8 cellular contexts compared by ENCODE assay signal in the genomic region with DNA sequence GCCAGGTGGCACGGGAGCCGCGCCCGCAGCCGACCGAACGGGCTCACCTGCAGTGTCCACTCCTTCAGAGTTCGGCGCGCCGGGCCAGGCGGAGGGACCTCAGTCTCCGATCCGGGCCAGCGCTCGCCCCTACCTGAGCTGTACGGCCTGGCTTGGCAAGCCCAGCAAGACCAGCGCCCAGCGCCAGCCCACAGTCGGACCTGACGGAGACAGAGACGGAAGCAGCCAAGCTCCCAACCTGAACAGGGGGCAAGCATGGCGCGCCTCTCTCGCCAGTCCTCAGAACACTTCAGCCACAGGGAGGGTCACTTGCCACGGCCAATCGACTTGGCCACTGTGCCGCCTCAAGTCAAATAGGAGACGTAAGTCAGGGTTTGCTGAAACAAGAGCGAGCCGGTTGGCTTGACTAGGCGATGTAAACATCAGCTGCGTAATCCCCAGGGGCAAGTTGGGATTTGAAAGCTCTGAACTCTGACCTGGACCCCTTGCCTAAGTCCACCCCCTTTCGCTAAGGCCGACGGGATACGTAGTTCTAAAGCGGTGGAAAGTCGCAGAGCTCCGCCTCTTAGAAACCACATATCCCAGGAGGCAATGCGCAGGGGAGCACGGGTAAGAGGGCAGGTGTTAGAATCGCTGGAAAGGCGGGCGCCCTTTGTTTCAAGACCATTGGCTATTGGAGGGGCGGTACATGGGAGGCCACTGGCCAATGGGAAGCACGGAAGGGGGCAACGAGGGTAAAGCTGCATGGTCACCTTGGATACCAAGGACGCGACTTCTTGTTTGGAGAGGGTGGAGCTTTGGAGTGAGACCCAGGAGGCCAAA. TPM values are rescaled to one million over a fixed set of nuclear protein-coding genes. Genes with fewer than 3 reads are reported as not detected.
DNase-seq lines count a peak whose midpoint lies in the region; ATAC-seq and TF ChIP-seq lines count a peak whose summit lies in the region.
"Not testable (repeated sequence)": the region's sequence is repeated elsewhere in the genome, so short reads cannot be mapped to it uniquely, and the experiment has no call there.

A gene with protein sequence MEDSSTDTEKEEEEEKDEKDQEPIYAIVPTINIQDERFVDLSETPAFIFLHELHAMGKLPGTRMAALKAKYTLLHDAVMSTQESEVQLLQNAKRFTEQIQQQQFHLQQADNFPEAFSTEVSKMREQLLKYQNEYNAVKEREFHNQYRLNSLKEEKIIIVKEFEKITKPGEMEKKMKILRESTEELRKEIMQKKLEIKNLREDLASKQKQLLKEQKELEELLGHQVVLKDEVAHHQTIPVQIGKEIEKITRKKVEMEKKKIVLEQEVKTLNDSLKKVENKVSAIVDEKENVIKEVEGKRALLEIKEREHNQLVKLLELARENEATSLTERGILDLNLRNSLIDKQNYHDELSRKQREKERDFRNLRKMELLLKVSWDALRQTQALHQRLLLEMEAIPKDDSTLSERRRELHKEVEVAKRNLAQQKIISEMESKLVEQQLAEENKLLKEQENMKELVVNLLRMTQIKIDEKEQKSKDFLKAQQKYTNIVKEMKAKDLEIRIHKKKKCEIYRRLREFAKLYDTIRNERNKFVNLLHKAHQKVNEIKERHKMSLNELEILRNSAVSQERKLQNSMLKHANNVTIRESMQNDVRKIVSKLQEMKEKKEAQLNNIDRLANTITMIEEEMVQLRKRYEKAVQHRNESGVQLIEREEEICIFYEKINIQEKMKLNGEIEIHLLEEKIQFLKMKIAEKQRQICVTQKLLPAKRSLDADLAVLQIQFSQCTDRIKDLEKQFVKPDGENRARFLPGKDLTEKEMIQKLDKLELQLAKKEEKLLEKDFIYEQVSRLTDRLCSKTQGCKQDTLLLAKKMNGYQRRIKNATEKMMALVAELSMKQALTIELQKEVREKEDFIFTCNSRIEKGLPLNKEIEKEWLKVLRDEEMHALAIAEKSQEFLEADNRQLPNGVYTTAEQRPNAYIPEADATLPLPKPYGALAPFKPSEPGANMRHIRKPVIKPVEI (plus strand): TSS at position 756 of the 822 bp plus-strand sequence. CDS start 45,054 bp downstream, outside the sequence.

- not testable (repeated sequence) for H3K36me3 Mint-ChIP-seq in activated T-helper 17 cell treated with anti-CD3 and anti-CD28 coated beads, Interleukin-2, amount 50 U/mL, for 72 hours (ENCODE audit: low read depth); naive thymus-derived CD4-positive, alpha-beta T cell; stimulated activated effector memory CD8-positive, alpha-beta T cell treated with anti-CD3 and anti-CD28 coated beads, Interleukin-12 subunit alpha, Interleukin-12 subunit beta, amount 100 ng/mL, for 72 hours

- ATAC-seq in activated T-helper 17 cell treated with anti-CD3 and anti-CD28 coated beads, Interleukin-2, amount 50 U/mL, for 72 hours (replicated peaks): peak; percentile 99
- peak; percentile 99 for ATAC-seq in naive thymus-derived CD4-positive, alpha-beta T cell
- ATAC-seq in stimulated activated effector memory CD8-positive, alpha-beta T cell treated with anti-CD3 and anti-CD28 coated beads, Interleukin-12 subunit alpha, Interleukin-12 subunit beta, amount 100 ng/mL, for 72 hours: peak; percentile 99

- H3K9me3 ChIP-seq in naive thymus-derived CD4-positive, alpha-beta T cell (ENCODE audit: control insufficient read depth in 2 of 3, low read length in 3 of 3): not testable (repeated sequence)

- not testable (repeated sequence) for H3K4me1 ChIP-seq in naive thymus-derived CD4-positive, alpha-beta T cell (ENCODE audit: control insufficient read depth in 2 of 2, insufficient read depth in 2 of 2, low read length in 2 of 2)

- H3K27ac Mint-ChIP-seq in activated T-helper 17 cell treated with anti-CD3 and anti-CD28 coated beads, Interleukin-2, amount 50 U/mL, for 72 hours: peak within 1 kb of the TSS; percentile 88
- peak within 1 kb of the TSS; percentile 25 to 95 (median 77) for H3K27ac Mint-ChIP-seq in naive thymus-derived CD4-positive, alpha-beta T cell
- H3K27ac Mint-ChIP-seq in stimulated activated effector memory CD8-positive, alpha-beta T cell treated with anti-CD3 and anti-CD28 coated beads, Interleukin-12 subunit alpha, Interleukin-12 subunit beta, amount 100 ng/mL, for 72 hours: peak within 1 kb of the TSS; percentile 52

- DNase-seq in Daoy (ENCODE audit: low read depth) (peak; percentile 98), H7 (peak; percentile 79), LoVo (ENCODE audit: low spot score) (peak; percentile 100), RPMI8226 (peak; percentile 99), fibroblast of mammary gland (ENCODE audit: low read depth) (peak; percentile 96)
- peak; percentile 70 to 98 (median 95) for DNase-seq in naive thymus-derived CD4-positive, alpha-beta T cell
- DNase-seq in stimulated activated effector memory CD8-positive, alpha-beta T cell treated with anti-CD3 and anti-CD28 coated beads, Interleukin-12 subunit alpha, Interleukin-12 subunit beta, amount 100 ng/mL, for 72 hours (ENCODE audit: low spot score in 2 of 2): peak; percentile 68 to 96

- CTCF ChIA-PET in naive thymus-derived CD4-positive, alpha-beta T cell (lab: Charles Lee): interaction anchor here (0.9 to 1.3 kb wide), 2 partner anchors 125 to 210 kb away, joined by 7 to 12 read pairs; no protein-coding TSS in a partner anchor

- H3K27ac ChIP-seq in naive thymus-derived CD4-positive, alpha-beta T cell (ENCODE audit: low read depth, low read length): peak within 1 kb of the TSS; percentile 78

- TF ChIP-seq CTCF in fibroblast of mammary gland (conservative IDR thresholded peaks at IDR 0.05; ENCODE audit: control insufficient read depth, insufficient read depth, low read depth, low read length): not testable (repeated sequence)

- not testable (repeated sequence) for H3K4me1 Mint-ChIP-seq in activated T-helper 17 cell treated with anti-CD3 and anti-CD28 coated beads, Interleukin-2, amount 50 U/mL, for 72 hours; stimulated activated effector memory CD8-positive, alpha-beta T cell treated with anti-CD3 and anti-CD28 coated beads, Interleukin-12 subunit alpha, Interleukin-12 subunit beta, amount 100 ng/mL, for 72 hours
- H3K4me1 Mint-ChIP-seq in naive thymus-derived CD4-positive, alpha-beta T cell: peaks cover 7 to 22% (median 16%) of the 10 kb centered on the region in 7 donors

- H3K9me3 Mint-ChIP-seq in activated T-helper 17 cell treated with anti-CD3 and anti-CD28 coated beads, Interleukin-2, amount 50 U/mL, for 72 hours; naive thymus-derived CD4-positive, alpha-beta T cell; stimulated activated effector memory CD8-positive, alpha-beta T cell treated with anti-CD3 and anti-CD28 coated beads, Interleukin-12 subunit alpha, Interleukin-12 subunit beta, amount 100 ng/mL, for 72 hours: not testable (repeated sequence)

- H3K27me3 ChIP-seq in H7 (ENCODE audit: control insufficient read depth, insufficient read depth, low read length); naive thymus-derived CD4-positive, alpha-beta T cell (ENCODE audit: control insufficient read depth in 2 of 2, insufficient read depth in 2 of 2, low read length in 2 of 2): not testable (repeated sequence)

- not testable (repeated sequence) for H3K27me3 Mint-ChIP-seq in activated T-helper 17 cell treated with anti-CD3 and anti-CD28 coated beads, Interleukin-2, amount 50 U/mL, for 72 hours; naive thymus-derived CD4-positive, alpha-beta T cell

- H3K4me3 Mint-ChIP-seq in activated T-helper 17 cell treated with anti-CD3 and anti-CD28 coated beads, Interleukin-2, amount 50 U/mL, for 72 hours: peak within 1 kb of the TSS; percentile 79
- H3K4me3 Mint-ChIP-seq in naive thymus-derived CD4-positive, alpha-beta T cell: peak within 1 kb of the TSS; percentile 70 to 95 (median 86)
- H3K4me3 Mint-ChIP-seq in stimulated activated effector memory CD8-positive, alpha-beta T cell treated with anti-CD3 and anti-CD28 coated beads, Interleukin-12 subunit alpha, Interleukin-12 subunit beta, amount 100 ng/mL, for 72 hours: peak within 1 kb of the TSS; percentile 71

- intact Hi-C loops in naive thymus-derived CD4-positive, alpha-beta T cell (cut with micrococcal nuclease): loop anchor here (1.0 to 10.0 kb wide), 10 partner anchors 73 to 764 kb away; partner anchors contain the start of genes FGL2 (in 2 of the 2), GSAP (in 1 of the 2), PHTF2 (in 1 of the 2) and PTPN12 (in 1 of the 2)

- POLR2A ChIA-PET in naive thymus-derived CD4-positive, alpha-beta T cell (lab: Charles Lee): interaction anchor here (1.0 to 1.2 kb wide), 2 partner anchors 126 to 574 kb away, joined by 3 to 4 read pairs; partner anchors contain the start of gene RSBN1L

- not testable (repeated sequence) for H3K36me3 ChIP-seq in H7 (replicated peaks; ENCODE audit: control insufficient read depth, insufficient read depth, low read length); naive thymus-derived CD4-positive, alpha-beta T cell (ENCODE audit: control insufficient read depth in 2 of 3, insufficient read depth in 3 of 3, low read length in 3 of 3)

- H3K4me3 ChIP-seq in H7 (ENCODE audit: insufficient read depth, low read depth, low read length) (peak within 1 kb of the TSS; percentile 61), fibroblast of mammary gland (ENCODE audit: control insufficient read depth, low read depth, low read length) (peak within 1 kb of the TSS; percentile 61)
- peak within 1 kb of the TSS; percentile 88 for H3K4me3 ChIP-seq in naive thymus-derived CD4-positive, alpha-beta T cell (ENCODE audit: low read length)

RNA-seq across cellular contexts. Expression of the gene that starts here (rescaled TPM):
- total RNA-seq in Daoy (2014; rRNA removed; shearing (Covaris generic)): 0.12 and 0.34 TPM in 2 replicates
- total RNA-seq in H7 (2014; rRNA removed; shearing (Covaris generic)): 2.3 and 3.5 TPM in 2 replicates
- total RNA-seq in activated T-helper 17 cell treated with anti-CD3 and anti-CD28 coated beads, Interleukin-2, amount 50 U/mL, for 72 hours: 1 to 10 TPM; 3.3 to 6.6 TPM
- total RNA-seq in naive thymus-derived CD4-positive, alpha-beta T cell: 10 to 100 TPM; 13.0 to 15.6 (median 14.5) TPM
- 1 to 10 TPM in 1 of 2 donors, under 1 TPM in 1; 0.98 to 3.3 TPM for polyA plus RNA-seq in naive thymus-derived CD4-positive, alpha-beta T cell

Comparison
In these comparisons a context has a peak if more than half of its experiments do, and no peak if none do; other contexts are left out.
1. Peak in every context shown above with its lines: DNase-seq, ATAC-seq, H3K4me3 ChIP-seq and H3K27ac ChIP-seq.
2. Peak in DNase-seq in Daoy; RNA of the gene not detected or under 1 TPM.